Comparison of ENCODE assay signal across 13 cellular contexts in genomic region chr13:53010374-53011105, GRCh38. TPM values are rescaled to one million over a fixed set of nuclear protein-coding genes. Genes with fewer than 3 reads are reported as not detected.
DNase-seq lines count a peak whose midpoint lies in the region; ATAC-seq and TF ChIP-seq lines count a peak whose summit lies in the region.
"Had no signal": no experiment of that assay in that cellular context is flagged by ENCODE, and none has a peak within 500 bp of the region (broad histone marks: within the 10 kb centered on the region; RNA-seq: fewer than 3 reads in every experiment).

No MANE protein-coding gene starts in this region.

- H3K36me3 Mint-ChIP-seq in mesothelial cell of epicardium = no peaks in the 10 kb centered on the region
- no peaks in the 10 kb centered on the region for H3K36me3 Mint-ChIP-seq in CD4-positive, alpha-beta memory T cell
- H3K36me3 Mint-ChIP-seq: activated naive CD4-positive, alpha-beta T cell treated with anti-CD3 and anti-CD28 coated beads, Interleukin-2, amount 50 U/mL, for 72 hours had no signal

- POLR2A ChIA-PET in CD4-positive, alpha-beta memory T cell (lab: Charles Lee; ENCODE audit: partially characterized antibody) = no interaction called here

- H3K4me3 Mint-ChIP-seq in mesothelial cell of epicardium = no peak overlapping the region
- H3K4me3 Mint-ChIP-seq in CD4-positive, alpha-beta memory T cell = no peak overlapping the region

- peak overlapping the region; percentile 62 to 84 (median 80) for H3K27ac ChIP-seq in body of pancreas
- peak overlapping the region; percentile 32 to 66 for H3K27ac ChIP-seq in mucosa of rectum (ENCODE audit: low read depth in 2 of 2, low read length in 2 of 2)
- H3K27ac ChIP-seq in CD4-positive, alpha-beta memory T cell (ENCODE audit: low read depth, low read length) = no peak overlapping the region
- H3K27ac ChIP-seq: BLaER1, right atrium auricular region had no signal

- H3K4me1 Mint-ChIP-seq in mesothelial cell of epicardium = peaks cover 4% of the 10 kb centered on the region
- H3K4me1 Mint-ChIP-seq in CD4-positive, alpha-beta memory T cell = no peaks in the 10 kb centered on the region

- H3K4me1 ChIP-seq in body of pancreas = peaks cover 36% of the 10 kb centered on the region
- H3K4me1 ChIP-seq in mucosa of rectum (ENCODE audit: control insufficient read depth in 2 of 2, insufficient read depth in 2 of 2, low read length in 2 of 2) = peaks cover 0 to 4% of the 10 kb centered on the region in 2 donors
- no peaks in the 10 kb centered on the region for H3K4me1 ChIP-seq in CD4-positive, alpha-beta memory T cell (ENCODE audit: insufficient read depth, low read length)
- H3K4me1 ChIP-seq: right atrium auricular region had no signal

- H3K9me3 ChIP-seq in body of pancreas (no peaks in the 10 kb centered on the region), mucosa of rectum (ENCODE audit: control insufficient read depth in 2 of 2, low read length in 2 of 2) (no peaks in the 10 kb centered on the region)
- H3K9me3 ChIP-seq in CD4-positive, alpha-beta memory T cell (ENCODE audit: control insufficient read depth in 1 of 2, low read length in 2 of 2) = no peaks in the 10 kb centered on the region
- H3K9me3 ChIP-seq: BLaER1, right atrium auricular region had no signal

- no peak overlapping the region for H3K27ac Mint-ChIP-seq in mesothelial cell of epicardium
- no peak overlapping the region for H3K27ac Mint-ChIP-seq in CD4-positive, alpha-beta memory T cell
- H3K27ac Mint-ChIP-seq: activated naive CD4-positive, alpha-beta T cell treated with anti-CD3 and anti-CD28 coated beads, Interleukin-2, amount 50 U/mL, for 72 hours had no signal

- no peaks in the 10 kb centered on the region for H3K27me3 ChIP-seq in body of pancreas
- no peaks in the 10 kb centered on the region for H3K27me3 ChIP-seq in mucosa of rectum (ENCODE audit: control insufficient read depth in 2 of 2, insufficient read depth in 2 of 2, low read length in 2 of 2)
- H3K27me3 ChIP-seq in CD4-positive, alpha-beta memory T cell (ENCODE audit: insufficient read depth, low read length) = no peaks in the 10 kb centered on the region
- H3K27me3 ChIP-seq: BLaER1, right atrium auricular region had no signal

- TF ChIP-seq CTCF in body of pancreas (IDR thresholded peaks at IDR 0.05) = no peak
- TF ChIP-seq CTCF in mesothelial cell of epicardium (IDR thresholded peaks at IDR 0.05; ENCODE audit: unreplicated experiment) = no peak

- CTCF ChIA-PET in CD4-positive, alpha-beta memory T cell (lab: Charles Lee; ENCODE audit: partially characterized antibody) = no interaction called here

- WGBS in body of pancreas, 2 donors = 25 to 27% methylated on average over 7 of the region's 7 CpGs

- H3K4me3 ChIP-seq in body of pancreas (no peak overlapping the region), mucosa of rectum (ENCODE audit: low read length in 2 of 2) (no peak overlapping the region)
- H3K4me3 ChIP-seq in CD4-positive, alpha-beta memory T cell (ENCODE audit: low read length in 2 of 2) = no peak overlapping the region
- H3K4me3 ChIP-seq: BLaER1, right atrium auricular region had no signal

- no peaks in the 10 kb centered on the region for H3K36me3 ChIP-seq in body of pancreas (replicated peaks in 1 of 2; ENCODE audit: insufficient read depth in 1 of 2, low read depth in 2 of 2)
- H3K36me3 ChIP-seq in mucosa of rectum (ENCODE audit: control insufficient read depth in 2 of 2, insufficient read depth in 2 of 2, low read length in 2 of 2) = no peaks in the 10 kb centered on the region
- no peaks in the 10 kb centered on the region for H3K36me3 ChIP-seq in CD4-positive, alpha-beta memory T cell (ENCODE audit: insufficient read depth, low read length)
- H3K36me3 ChIP-seq: BLaER1, right atrium auricular region had no signal

- TF ChIP-seq POLR2A in body of pancreas (IDR thresholded peaks at IDR 0.05) = no peak

- H3K9me3 Mint-ChIP-seq in mesothelial cell of epicardium = no peaks in the 10 kb centered on the region
- H3K9me3 Mint-ChIP-seq in CD4-positive, alpha-beta memory T cell = peaks cover 0 to 3% (median 0%) of the 10 kb centered on the region in 8 donors

- peak; percentile 97 for ATAC-seq in body of pancreas
- ATAC-seq: activated naive CD4-positive, alpha-beta T cell treated with anti-CD3 and anti-CD28 coated beads, Interleukin-2, amount 50 U/mL, for 72 hours; Right ventricle myocardium inferior had no signal

- peak; percentile 1 for DNase-seq in ELR (ENCODE audit: low read depth)
- DNase-seq in NCI-H146 treated with DMSO at 0.1 percent for 48 hours (lab: John Stamatoyannopoulos, UW; ENCODE audit: unreplicated experiment) = peak; percentile 46
- peak; percentile 73 to 93 (median 86) for DNase-seq in body of pancreas
- DNase-seq in mesothelial cell of epicardium (ENCODE audit: low spot score in 2 of 2, unreplicated experiment in 2 of 2) = no peak
- DNase-seq in CD4-positive, alpha-beta memory T cell = no peak
- no peak for DNase-seq in NK-92 treated with Interleukin-12 subunit alpha and Interleukin-12 subunit beta, amount 100 ng/mL, for 24 hours (lab: John Stamatoyannopoulos, UW)
- no peak for DNase-seq in SKM-1 (lab: John Stamatoyannopoulos, UW; ENCODE audit: unreplicated experiment)
- DNase-seq: NCI-H446 treated with DMSO at 0.1 percent for 48 hours had no signal

- no peak overlapping the region for H3K9ac ChIP-seq in mucosa of rectum (ENCODE audit: low read depth in 1 of 2, low read length in 2 of 2)
- H3K9ac ChIP-seq: BLaER1 had no signal

- H3K27me3 Mint-ChIP-seq in mesothelial cell of epicardium (ENCODE audit: low read depth) = peaks cover 6% of the 10 kb centered on the region
- H3K27me3 Mint-ChIP-seq in CD4-positive, alpha-beta memory T cell = peaks cover 9% of the 10 kb centered on the region in 2 donors

- intact Hi-C loops in body of pancreas (cut with DNase I) = no loop called here
- intact Hi-C loops in CD4-positive, alpha-beta memory T cell (cut with micrococcal nuclease) = no loop called here

RNA-seq across cellular contexts. Expression of gene OLFM4, which starts 18.1 kb away (rescaled TPM):
- total RNA-seq in body of pancreas = 10 to 100 TPM; 51.7 to 55.8 TPM
- 0.09 TPM in 1 of 3 replicates, not detected in the others for total RNA-seq in mesothelial cell of epicardium
- total RNA-seq in CD4-positive, alpha-beta memory T cell = not detected
- polyA plus RNA-seq in CD4-positive, alpha-beta memory T cell = not detected
- total RNA-seq: activated naive CD4-positive, alpha-beta T cell treated with anti-CD3 and anti-CD28 coated beads, Interleukin-2, amount 50 U/mL, for 72 hours had no signal

Comparison
In these comparisons a context has a peak if more than half of its experiments do, and no peak if none do; other contexts are left out.
1. DNase-seq: peak in ELR (single experiment), NCI-H146 treated with DMSO at 0.1 percent for 48 hours (single experiment) and body of pancreas (4 of 4); none in mesothelial cell of epicardium (0 of 2), CD4-positive, alpha-beta memory T cell (0 of 5), NK-92 treated with Interleukin-12 subunit alpha and Interleukin-12 subunit beta, amount 100 ng/mL, for 24 hours (single experiment) and SKM-1 (single experiment).
2. RNA of gene OLFM4, which starts 18.1 kb away (total RNA-seq): 51.7 to 55.8 TPM in body of pancreas; 0.09 TPM in mesothelial cell of epicardium and not detected in CD4-positive, alpha-beta memory T cell; every median in the first group is over 10 times any median in the second.